28 cellular contexts compared by ENCODE assay signal in the genomic region with DNA sequence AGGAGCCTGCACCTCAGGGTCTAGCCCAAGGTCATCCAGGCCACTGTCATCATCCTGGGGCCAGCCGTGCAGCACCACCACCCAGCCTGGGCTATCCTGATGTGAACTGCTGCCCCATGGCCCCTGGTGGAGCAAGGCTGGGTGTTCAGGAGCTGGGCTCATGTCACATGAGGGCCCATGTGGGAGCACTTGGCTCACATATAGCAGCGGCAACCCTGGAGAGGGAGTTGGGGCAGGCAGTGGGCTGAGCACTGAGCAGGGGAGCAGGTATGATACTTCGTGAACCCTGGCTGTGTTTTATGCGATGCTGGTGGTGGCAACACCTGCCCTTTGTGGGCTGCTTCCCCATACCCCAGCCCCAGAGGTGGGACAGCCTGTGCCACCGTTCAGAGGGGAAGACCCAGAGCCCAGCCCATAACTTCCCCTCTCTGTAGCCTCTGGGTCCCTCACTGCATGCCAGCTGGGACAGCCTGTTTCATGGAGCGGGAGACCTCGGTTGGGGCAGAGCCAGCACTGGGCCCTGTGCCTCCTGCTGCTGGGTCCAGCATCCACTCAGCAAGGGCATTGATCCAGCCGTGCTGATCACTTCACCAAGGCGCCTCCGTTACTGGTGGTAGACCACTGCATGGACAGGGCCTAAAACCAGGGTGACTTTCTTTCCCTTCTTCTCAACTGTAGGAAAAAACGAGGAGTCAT.
DNase-seq lines count a peak whose midpoint lies in the region; ATAC-seq and TF ChIP-seq lines count a peak whose summit lies in the region.
"Had no signal": no experiment of that assay in that cellular context is flagged by ENCODE, and none has a peak within 500 bp of the region (broad histone marks: within the 10 kb centered on the region; RNA-seq: fewer than 3 reads in every experiment).

No MANE protein-coding gene starts in this region.

- intact Hi-C loops in left ventricle myocardium inferior (cut with micrococcal nuclease) = no loop called here

- H3K4me3 Mint-ChIP-seq in activated T-cell treated with anti-CD3 and anti-CD28 coated beads, Interleukin-2, amount 50 U/mL, for 4 hours = no peak overlapping the region
- no peak overlapping the region for H3K4me3 Mint-ChIP-seq in osteocyte (ENCODE audit: unreplicated experiment)
- H3K4me3 Mint-ChIP-seq: activated CD4-positive, alpha-beta memory T cell treated with anti-CD3 and anti-CD28 coated beads for 36 hours; activated naive CD8-positive, alpha-beta T cell treated with anti-CD3 and anti-CD28 coated beads, Interleukin-2, amount 50 U/mL, for 24 hours; HFFc6; neural progenitor cell; stimulated activated naive CD8-positive, alpha-beta T cell treated with anti-CD3 and anti-CD28 coated beads, Interleukin-15, amount 100 ng/mL, for 72 hours had no signal

- H3K36me3 Mint-ChIP-seq in activated T-cell treated with anti-CD3 and anti-CD28 coated beads, Interleukin-2, amount 50 U/mL, for 4 hours (ENCODE audit: insufficient read depth) = peaks cover 30% of the 10 kb centered on the region
- peaks cover 25% of the 10 kb centered on the region for H3K36me3 Mint-ChIP-seq in osteocyte (ENCODE audit: unreplicated experiment)

- H3K4me1 ChIP-seq in left ventricle myocardium inferior = peaks cover 32% of the 10 kb centered on the region
- H3K4me1 ChIP-seq: sigmoid colon, transverse colon had no signal

- peaks cover 82% of the 10 kb centered on the region for H3K36me3 ChIP-seq in left ventricle myocardium inferior
- H3K36me3 ChIP-seq: neural progenitor cell had no signal

- no peaks in the 10 kb centered on the region for H3K4me1 Mint-ChIP-seq in activated T-cell treated with anti-CD3 and anti-CD28 coated beads, Interleukin-2, amount 50 U/mL, for 4 hours (ENCODE audit: low read depth)
- H3K4me1 Mint-ChIP-seq in osteocyte (ENCODE audit: unreplicated experiment) = no peaks in the 10 kb centered on the region
- H3K4me1 Mint-ChIP-seq: activated naive CD8-positive, alpha-beta T cell treated with anti-CD3 and anti-CD28 coated beads, Interleukin-2, amount 50 U/mL, for 24 hours; stimulated activated naive CD8-positive, alpha-beta T cell treated with anti-CD3 and anti-CD28 coated beads, Interleukin-15, amount 100 ng/mL, for 72 hours had no signal

- no peaks in the 10 kb centered on the region for H3K9me3 Mint-ChIP-seq in activated T-cell treated with anti-CD3 and anti-CD28 coated beads, Interleukin-2, amount 50 U/mL, for 4 hours
- H3K9me3 Mint-ChIP-seq in osteocyte (ENCODE audit: unreplicated experiment) = no peaks in the 10 kb centered on the region
- H3K9me3 Mint-ChIP-seq: activated CD4-positive, alpha-beta memory T cell treated with anti-CD3 and anti-CD28 coated beads for 36 hours; activated naive CD8-positive, alpha-beta T cell treated with anti-CD3 and anti-CD28 coated beads, Interleukin-2, amount 50 U/mL, for 24 hours; HFFc6; neural progenitor cell; stimulated activated naive CD8-positive, alpha-beta T cell treated with anti-CD3 and anti-CD28 coated beads, Interleukin-15, amount 100 ng/mL, for 72 hours had no signal

- DNase-seq in NCI-H1694 treated with DMSO at 0.1 percent for 48 hours (lab: John Stamatoyannopoulos, UW) = peak; percentile 48
- no peak for DNase-seq in NCI-H1694 (lab: John Stamatoyannopoulos, UW)
- DNase-seq in left ventricle myocardium inferior = peak; percentile 79
- DNase-seq in midbrain (lab: John Stamatoyannopoulos, UW) = peak; percentile 29
- no peak for DNase-seq in activated T-cell treated with anti-CD3 and anti-CD28 coated beads, Interleukin-2, amount 50 U/mL, for 4 hours
- DNase-seq in osteocyte (ENCODE audit: extremely low spot score, unreplicated experiment) = no peak
- DNase-seq: 8988T; activated CD4-positive, alpha-beta memory T cell treated with anti-CD3 and anti-CD28 coated beads for 36 hours; activated CD4-positive, alpha-beta T cell treated with anti-CD3 and anti-CD28 coated beads for 1 hour; activated naive CD4-positive, alpha-beta T cell; activated naive CD8-positive, alpha-beta T cell treated with anti-CD3 and anti-CD28 coated beads, Interleukin-2, amount 50 U/mL, for 24 hours; cerebellar nuclear complex; GOT3; HFFc6; NCI-H1048; NCI-H524 treated with DMSO at 0.1 percent for 48 hours; sigmoid colon; stimulated activated CD4-positive, alpha-beta T cell treated with anti-CD3 and anti-CD28 coated beads, Interleukin-12 subunit alpha, Interleukin-12 subunit beta, amount 100 ng/mL, for 4 hours; stimulated activated CD4-positive, alpha-beta T cell treated with anti-CD3 and anti-CD28 coated beads, Interleukin-2, amount 100 ng/mL, for 48 hours; stimulated activated naive CD8-positive, alpha-beta T cell treated with anti-CD3 and anti-CD28 coated beads, Interleukin-15, amount 100 ng/mL, for 72 hours; T-helper 2 cell; transverse colon had no signal

- H3K4me3 ChIP-seq in left ventricle myocardium inferior = no peak overlapping the region
- H3K4me3 ChIP-seq: K562, neural progenitor cell, sigmoid colon, transverse colon had no signal

- ATAC-seq in activated T-cell treated with anti-CD3 and anti-CD28 coated beads, Interleukin-2, amount 50 U/mL, for 4 hours = no peak
- ATAC-seq in GM21526 (IDR thresholded peaks at IDR 0.05; ENCODE audit: low FRiP score, unreplicated experiment) = no peak
- ATAC-seq in HG03354 (IDR thresholded peaks at IDR 0.05; ENCODE audit: poor library complexity, severe bottlenecking, unreplicated experiment) = no peak
- ATAC-seq: activated naive CD8-positive, alpha-beta T cell treated with anti-CD3 and anti-CD28 coated beads, Interleukin-2, amount 50 U/mL, for 24 hours; esophagus mucosa; K562; stimulated activated naive CD8-positive, alpha-beta T cell treated with anti-CD3 and anti-CD28 coated beads, Interleukin-15, amount 100 ng/mL, for 72 hours had no signal

- no peaks in the 10 kb centered on the region for H3K27me3 Mint-ChIP-seq in activated T-cell treated with anti-CD3 and anti-CD28 coated beads, Interleukin-2, amount 50 U/mL, for 4 hours (ENCODE audit: low read depth)
- H3K27me3 Mint-ChIP-seq in osteocyte (ENCODE audit: unreplicated experiment) = no peaks in the 10 kb centered on the region
- H3K27me3 Mint-ChIP-seq: activated CD4-positive, alpha-beta memory T cell treated with anti-CD3 and anti-CD28 coated beads for 36 hours; activated naive CD8-positive, alpha-beta T cell treated with anti-CD3 and anti-CD28 coated beads, Interleukin-2, amount 50 U/mL, for 24 hours; progenitor cell of endocrine pancreas; stimulated activated naive CD8-positive, alpha-beta T cell treated with anti-CD3 and anti-CD28 coated beads, Interleukin-15, amount 100 ng/mL, for 72 hours had no signal

- peak overlapping the region; percentile 67 for H3K27ac ChIP-seq in left ventricle myocardium inferior (replicated peaks)
- H3K27ac ChIP-seq: neural progenitor cell, sigmoid colon, transverse colon had no signal

- no peak for TF ChIP-seq CTCF in left ventricle myocardium inferior (IDR thresholded peaks at IDR 0.05; ENCODE audit: borderline replicate concordance)
- TF ChIP-seq CTCF in osteocyte (IDR thresholded peaks at IDR 0.05) = no peak

- no peaks in the 10 kb centered on the region for H3K27me3 ChIP-seq in left ventricle myocardium inferior (ENCODE audit: low read depth)
- H3K27me3 ChIP-seq: neural progenitor cell, sigmoid colon, transverse colon had no signal

- H3K27ac Mint-ChIP-seq in osteocyte (ENCODE audit: unreplicated experiment) = no peak overlapping the region
- H3K27ac Mint-ChIP-seq: activated CD4-positive, alpha-beta memory T cell treated with anti-CD3 and anti-CD28 coated beads for 36 hours; activated naive CD8-positive, alpha-beta T cell treated with anti-CD3 and anti-CD28 coated beads, Interleukin-2, amount 50 U/mL, for 24 hours; HFFc6; neural progenitor cell; progenitor cell of endocrine pancreas had no signal

- H3K9me3 ChIP-seq in left ventricle myocardium inferior (replicated peaks) = no peaks in the 10 kb centered on the region
- H3K9me3 ChIP-seq: sigmoid colon, transverse colon had no signal

Comparison
In these comparisons a context has a peak if more than half of its experiments do, and no peak if none do; other contexts are left out.
1. DNase-seq: peak in NCI-H1694 treated with DMSO at 0.1 percent for 48 hours (single experiment), left ventricle myocardium inferior (single experiment) and midbrain (single experiment); none in NCI-H1694 (single experiment), activated T-cell treated with anti-CD3 and anti-CD28 coated beads, Interleukin-2, amount 50 U/mL, for 4 hours (single experiment) and osteocyte (single experiment).